22 cellular contexts compared by ENCODE assay signal in genomic region chr13:66009241-66009640, GRCh38.
DNase-seq lines count a peak whose midpoint lies in the region; ATAC-seq and TF ChIP-seq lines count a peak whose summit lies in the region.
"Had no signal": no experiment of that assay in that cellular context is flagged by ENCODE, and none has a peak within 500 bp of the region (broad histone marks: within the 10 kb centered on the region; RNA-seq: fewer than 3 reads in every experiment).

No MANE protein-coding gene starts in this region.

- ATAC-seq in left ventricle myocardium superior (no peak), left cardiac atrium (no peak), lower lobe of right lung (peak in 1 of 2 donors; percentile 35), HG02840 (IDR thresholded peaks at IDR 0.05; ENCODE audit: low FRiP score, unreplicated experiment) (no peak)
- ATAC-seq: A549 had no signal

- H3K36me3 Mint-ChIP-seq in chondrocyte (ENCODE audit: low read depth) = no peaks in the 10 kb centered on the region
- H3K36me3 Mint-ChIP-seq: CD14-positive monocyte; CD8-positive, alpha-beta memory T cell had no signal

- no peaks in the 10 kb centered on the region for H3K9me3 ChIP-seq in lower lobe of right lung
- H3K9me3 ChIP-seq: A549, BE2C had no signal

- H3K27ac Mint-ChIP-seq in chondrocyte (ENCODE audit: unreplicated experiment) = no peak overlapping the region
- H3K27ac Mint-ChIP-seq: CD14-positive monocyte; CD4-positive, alpha-beta T cell; CD8-positive, alpha-beta memory T cell had no signal

- DNase-seq in left ventricle myocardium superior (peak; percentile 23), left cardiac atrium (no peak), HEK293T (ENCODE audit: extremely low spot score) (no peak), chondrocyte (ENCODE audit: low spot score) (peak; percentile 83), lower lobe of right lung (peak; percentile 31)
- DNase-seq in stimulated activated CD4-positive, alpha-beta T cell treated with anti-CD3 and anti-CD28 coated beads, Interleukin-1b, Interleukin-23, amount 100 ng/mL, for 48 hours = no peak
- DNase-seq: 8988T; ACHN; AML-193; BE2C; CD4-positive, alpha-beta T cell; CD8-positive, alpha-beta memory T cell; DMS 273 treated with DMSO at 0.1 percent for 48 hours; DMS79 treated with DMSO at 0.1 percent for 48 hours; GF-D8; GM23248; H7; HCEC 1CT had no signal

- TF ChIP-seq CTCF in chondrocyte (IDR thresholded peaks at IDR 0.05) (no peak), lower lobe of right lung (IDR thresholded peaks at IDR 0.05) (no peak)

- no peak overlapping the region for H3K27ac ChIP-seq in lower lobe of right lung
- H3K27ac ChIP-seq: A549; BLaER1 treated with 17β-estradiol and CSF1 and Interleukin-3, amounts not matched to agents 10 nM and 100 nM; GM23248 had no signal

- POLR2A ChIA-PET in HEK293T (lab: Yijun Ruan, JAX) = no interaction called here

- intact Hi-C loops in left ventricle myocardium superior (cut with micrococcal nuclease) (no loop called here), left cardiac atrium (cut with DNase I) (no loop called here), lower lobe of right lung (cut with DNase I) (no loop called here)

- no peak overlapping the region for H3K4me3 ChIP-seq in lower lobe of right lung
- H3K4me3 ChIP-seq: A549; BLaER1 treated with 17β-estradiol and CSF1 and Interleukin-3, amounts not matched to agents 10 nM and 100 nM; GM23248 had no signal

- CTCF ChIA-PET in HEK293T (lab: Yijun Ruan, JAX) = no interaction called here

- H3K4me1 ChIP-seq in lower lobe of right lung = no peaks in the 10 kb centered on the region
- H3K4me1 ChIP-seq: A549; BE2C; BLaER1 treated with 17β-estradiol and CSF1 and Interleukin-3, amounts not matched to agents 10 nM and 100 nM had no signal

- no peaks in the 10 kb centered on the region for H3K27me3 Mint-ChIP-seq in chondrocyte (ENCODE audit: low read depth)
- H3K27me3 Mint-ChIP-seq: CD4-positive, alpha-beta T cell; CD8-positive, alpha-beta memory T cell had no signal

- H3K27me3 ChIP-seq in lower lobe of right lung (ENCODE audit: low read depth) = no peaks in the 10 kb centered on the region
- H3K27me3 ChIP-seq: BE2C; BLaER1 treated with 17β-estradiol and CSF1 and Interleukin-3, amounts not matched to agents 10 nM and 100 nM had no signal

- H3K4me1 Mint-ChIP-seq in chondrocyte (ENCODE audit: low read depth) = no peaks in the 10 kb centered on the region
- H3K4me1 Mint-ChIP-seq: CD14-positive monocyte; CD8-positive, alpha-beta memory T cell had no signal

- H3K4me3 Mint-ChIP-seq in chondrocyte (ENCODE audit: unreplicated experiment) = no peak overlapping the region
- H3K4me3 Mint-ChIP-seq: CD14-positive monocyte; CD4-positive, alpha-beta T cell; CD8-positive, alpha-beta memory T cell had no signal

- H3K9me3 Mint-ChIP-seq in chondrocyte (ENCODE audit: low read depth) = peaks cover 3% of the 10 kb centered on the region

- no peaks in the 10 kb centered on the region for H3K36me3 ChIP-seq in lower lobe of right lung
- H3K36me3 ChIP-seq: BE2C; BLaER1 treated with 17β-estradiol and CSF1 and Interleukin-3, amounts not matched to agents 10 nM and 100 nM had no signal

TF ChIP-seq in HEK293T, 16 proteins besides CTCF, POLR2A, EP300 and RAD21:
- TF ChIP-seq ARNT (IDR thresholded peaks at IDR 0.05) (no peak), SUZ12 (IDR thresholded peaks at IDR 0.05) (no peak), HDGF (IDR thresholded peaks at IDR 0.05; ENCODE audit: borderline replicate concordance) (no peak), FOXM1 (IDR thresholded peaks at IDR 0.05; ENCODE audit: borderline replicate concordance) (peak; percentile 37; the same call in 1 of the 2 replicates), L3MBTL2 (conservative IDR thresholded peaks at IDR 0.05) (no peak), NFRKB (IDR thresholded peaks at IDR 0.05) (no peak)

Comparison
In these comparisons a context has a peak if more than half of its experiments do, and no peak if none do; other contexts are left out.
1. DNase-seq: peak in left ventricle myocardium superior (single experiment), chondrocyte (single experiment) and lower lobe of right lung (single experiment); none in left cardiac atrium (single experiment), HEK293T (single experiment) and stimulated activated CD4-positive, alpha-beta T cell treated with anti-CD3 and anti-CD28 coated beads, Interleukin-1b, Interleukin-23, amount 100 ng/mL, for 48 hours (single experiment).